ENCODE assay signal across 29 cellular contexts in the genomic region with DNA sequence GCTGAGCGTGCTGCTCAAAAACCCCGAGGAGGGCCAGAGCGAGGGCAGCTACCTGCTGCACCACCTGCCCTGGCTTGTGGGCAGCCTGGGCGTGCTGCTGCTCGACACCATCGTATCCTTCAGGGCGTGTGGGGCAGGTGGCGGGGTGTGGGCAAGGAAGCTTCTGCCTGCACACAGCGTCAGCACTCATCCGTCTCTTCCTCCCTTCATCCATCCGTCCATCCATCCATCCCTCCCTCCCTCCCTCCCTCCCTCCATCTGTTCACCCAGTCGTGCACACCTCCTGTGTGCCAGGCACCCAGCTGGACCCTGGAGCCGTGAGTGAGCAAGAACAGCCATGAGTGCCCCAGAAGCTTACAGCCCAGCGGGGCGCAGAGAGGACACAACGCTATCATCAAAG.
"Had no signal": no experiment of that assay in that cellular context is flagged by ENCODE, and none has a peak within 500 bp of the region (broad histone marks: within the 10 kb centered on the region; RNA-seq: fewer than 3 reads in every experiment).

No MANE protein-coding gene starts in this region.

- H3K27ac Mint-ChIP-seq: activated CD4-positive, alpha-beta T cell treated with anti-CD3 and anti-CD28 coated beads, Interleukin-2, amount 10 ng/mL, durations not matched to agents 7 days and 5 days; activated CD8-positive, alpha-beta T cell treated with anti-CD3 and anti-CD28 coated beads for 36 hours; dendritic cell treated with granulocyte-macrophage colony-stimulating factor and Interleukin-4, amounts not matched to agents 40 ng/mL and 50 ng/mL, for 4 days; mesothelial cell of epicardium; nephron progenitor cell had no signal

- H3K4me1 Mint-ChIP-seq: activated CD4-positive, alpha-beta T cell treated with anti-CD3 and anti-CD28 coated beads, Interleukin-2, amount 10 ng/mL, durations not matched to agents 7 days and 5 days; mesothelial cell of epicardium had no signal

- H3K27me3 ChIP-seq: brain microvascular endothelial cell, esophagus muscularis mucosa, foreskin keratinocyte, pancreas, stomach, thyroid gland, upper lobe of right lung had no signal

- H3K27ac ChIP-seq: brain microvascular endothelial cell, esophagus muscularis mucosa, foreskin keratinocyte, pancreas, prostate gland, skin epidermis, stomach, thyroid gland, upper lobe of right lung, WERI-Rb-1 had no signal

- H3K4me3 ChIP-seq: esophagus muscularis mucosa, pancreas, prostate gland, skin epidermis, stomach, thyroid gland, upper lobe of right lung had no signal

- ATAC-seq: activated CD4-positive, CD25-positive, alpha-beta regulatory T cell treated with anti-CD3 and anti-CD28 coated beads, Interleukin-2, amount 50 U/mL, for 24 hours; activated CD8-positive, alpha-beta T cell treated with anti-CD3 and anti-CD28 coated beads for 36 hours; pancreas; sciatic nerve; stimulated activated naive B cell treated with anti-CD40 and anti-IgM and Interleukin-4, amounts not matched to agents 10 μg/mL and 1 μg/mL and 100 μg/mL, for 72 hours; upper lobe of right lung had no signal

- H3K9me3 ChIP-seq: esophagus muscularis mucosa, pancreas, prostate gland, stomach, thyroid gland, upper lobe of right lung had no signal

- H3K4me1 ChIP-seq: esophagus muscularis mucosa, foreskin keratinocyte, pancreas, prostate gland, stomach, thyroid gland, upper lobe of right lung had no signal

- FAIRE-seq: astrocyte, pancreas, TTC549 had no signal

- DNase-seq: activated CD4-positive, alpha-beta T cell treated with anti-CD3 and anti-CD28 coated beads, Interleukin-2, amount 10 ng/mL, durations not matched to agents 7 days and 5 days; activated CD8-positive, alpha-beta T cell treated with anti-CD3 and anti-CD28 coated beads for 36 hours; activated gamma-delta T cell treated with Interleukin-2 at 50 U/mL for 16 hours; activated naive CD4-positive, alpha-beta T cell treated with anti-CD3 and anti-CD28 coated beads, Interleukin-2, amount 50 U/mL, for 16 hours; amniotic stem cell; brain microvascular endothelial cell; foreskin keratinocyte; naive B cell; nephron progenitor cell; nucleus accumbens; retina; stimulated activated CD4-positive, alpha-beta T cell treated with anti-CD3 and anti-CD28 coated beads, Interleukin-4, amount 100 ng/mL, for 4 hours; stimulated activated CD8-positive, alpha-beta memory T cell treated with anti-CD3 and anti-CD28 coated beads, Interleukin-4, amount 100 ng/mL, for 48 hours; stimulated activated naive B cell treated with anti-CD40 and anti-IgM and Interleukin-4, amounts not matched to agents 10 μg/mL and 1 μg/mL and 100 μg/mL, for 72 hours; stomach; T-helper 9 cell; thyroid gland; upper lobe of right lung; WERI-Rb-1 had no signal

- H3K4me3 Mint-ChIP-seq: activated CD4-positive, alpha-beta T cell treated with anti-CD3 and anti-CD28 coated beads, Interleukin-2, amount 10 ng/mL, durations not matched to agents 7 days and 5 days; activated CD8-positive, alpha-beta T cell treated with anti-CD3 and anti-CD28 coated beads for 36 hours; dendritic cell treated with granulocyte-macrophage colony-stimulating factor and Interleukin-4, amounts not matched to agents 40 ng/mL and 50 ng/mL, for 4 days; mesothelial cell of epicardium; nephron progenitor cell had no signal

- H3K9me3 Mint-ChIP-seq: activated CD4-positive, alpha-beta T cell treated with anti-CD3 and anti-CD28 coated beads, Interleukin-2, amount 10 ng/mL, durations not matched to agents 7 days and 5 days; activated CD8-positive, alpha-beta T cell treated with anti-CD3 and anti-CD28 coated beads for 36 hours; dendritic cell treated with granulocyte-macrophage colony-stimulating factor and Interleukin-4, amounts not matched to agents 40 ng/mL and 50 ng/mL, for 4 days; mesothelial cell of epicardium; naive B cell; nephron progenitor cell; stimulated activated naive B cell treated with anti-CD40 and anti-IgM and Interleukin-4, amounts not matched to agents 10 μg/mL and 1 μg/mL and 100 μg/mL, for 72 hours had no signal

- H3K27me3 Mint-ChIP-seq: activated CD4-positive, alpha-beta T cell treated with anti-CD3 and anti-CD28 coated beads, Interleukin-2, amount 10 ng/mL, durations not matched to agents 7 days and 5 days; activated CD8-positive, alpha-beta T cell treated with anti-CD3 and anti-CD28 coated beads for 36 hours; dendritic cell treated with granulocyte-macrophage colony-stimulating factor and Interleukin-4, amounts not matched to agents 40 ng/mL and 50 ng/mL, for 4 days; naive B cell; stimulated activated naive B cell treated with anti-CD40 and anti-IgM and Interleukin-4, amounts not matched to agents 10 μg/mL and 1 μg/mL and 100 μg/mL, for 72 hours had no signal
